Comparison of ENCODE assay signal across 1 cellular context in genomic region chr16:15038689-15039088, GRCh38.
TF ChIP-seq lines count a peak whose summit lies in the region.

No MANE protein-coding gene starts in this region.

TF ChIP-seq in HepG2, 621 proteins besides CTCF, POLR2A, EP300 and RAD21:
- no peak for TF ChIP-seq ZNF343 (CRISPR knock-in tag; IDR thresholded peaks at IDR 0.05)
- TF ChIP-seq ZNF235 (CRISPR knock-in tag; IDR thresholded peaks at IDR 0.05; ENCODE audit: borderline replicate concordance), result no peak
- TF ChIP-seq KLF9 (CRISPR knock-in tag; IDR thresholded peaks at IDR 0.05; ENCODE audit: low read depth), result no peak
- TF ChIP-seq MZF1 (CRISPR knock-in tag; IDR thresholded peaks at IDR 0.05; ENCODE audit: borderline replicate concordance), result no peak
- TF ChIP-seq AGO2 (optimal IDR thresholded peaks at IDR 0.05; ENCODE audit: low read depth, low read length), result peak; percentile 24
- no peak for TF ChIP-seq KLF13 (CRISPR knock-in tag; IDR thresholded peaks at IDR 0.05)
- no peak for TF ChIP-seq PHB2 (IDR thresholded peaks at IDR 0.05; ENCODE audit: partially characterized antibody)
- no peak for TF ChIP-seq SOX6 (IDR thresholded peaks at IDR 0.05)
- TF ChIP-seq SOX6 (CRISPR knock-in tag; IDR thresholded peaks at IDR 0.05), result no peak
- TF ChIP-seq ARHGAP35 (CRISPR knock-in tag; IDR thresholded peaks at IDR 0.05; ENCODE audit: borderline replicate concordance), result no peak
- no peak for TF ChIP-seq BATF2 (CRISPR knock-in tag; IDR thresholded peaks at IDR 0.05)
- TF ChIP-seq ZNF34 (CRISPR knock-in tag; IDR thresholded peaks at IDR 0.05; ENCODE audit: borderline replicate concordance), result no peak
- TF ChIP-seq, protein P1, sequence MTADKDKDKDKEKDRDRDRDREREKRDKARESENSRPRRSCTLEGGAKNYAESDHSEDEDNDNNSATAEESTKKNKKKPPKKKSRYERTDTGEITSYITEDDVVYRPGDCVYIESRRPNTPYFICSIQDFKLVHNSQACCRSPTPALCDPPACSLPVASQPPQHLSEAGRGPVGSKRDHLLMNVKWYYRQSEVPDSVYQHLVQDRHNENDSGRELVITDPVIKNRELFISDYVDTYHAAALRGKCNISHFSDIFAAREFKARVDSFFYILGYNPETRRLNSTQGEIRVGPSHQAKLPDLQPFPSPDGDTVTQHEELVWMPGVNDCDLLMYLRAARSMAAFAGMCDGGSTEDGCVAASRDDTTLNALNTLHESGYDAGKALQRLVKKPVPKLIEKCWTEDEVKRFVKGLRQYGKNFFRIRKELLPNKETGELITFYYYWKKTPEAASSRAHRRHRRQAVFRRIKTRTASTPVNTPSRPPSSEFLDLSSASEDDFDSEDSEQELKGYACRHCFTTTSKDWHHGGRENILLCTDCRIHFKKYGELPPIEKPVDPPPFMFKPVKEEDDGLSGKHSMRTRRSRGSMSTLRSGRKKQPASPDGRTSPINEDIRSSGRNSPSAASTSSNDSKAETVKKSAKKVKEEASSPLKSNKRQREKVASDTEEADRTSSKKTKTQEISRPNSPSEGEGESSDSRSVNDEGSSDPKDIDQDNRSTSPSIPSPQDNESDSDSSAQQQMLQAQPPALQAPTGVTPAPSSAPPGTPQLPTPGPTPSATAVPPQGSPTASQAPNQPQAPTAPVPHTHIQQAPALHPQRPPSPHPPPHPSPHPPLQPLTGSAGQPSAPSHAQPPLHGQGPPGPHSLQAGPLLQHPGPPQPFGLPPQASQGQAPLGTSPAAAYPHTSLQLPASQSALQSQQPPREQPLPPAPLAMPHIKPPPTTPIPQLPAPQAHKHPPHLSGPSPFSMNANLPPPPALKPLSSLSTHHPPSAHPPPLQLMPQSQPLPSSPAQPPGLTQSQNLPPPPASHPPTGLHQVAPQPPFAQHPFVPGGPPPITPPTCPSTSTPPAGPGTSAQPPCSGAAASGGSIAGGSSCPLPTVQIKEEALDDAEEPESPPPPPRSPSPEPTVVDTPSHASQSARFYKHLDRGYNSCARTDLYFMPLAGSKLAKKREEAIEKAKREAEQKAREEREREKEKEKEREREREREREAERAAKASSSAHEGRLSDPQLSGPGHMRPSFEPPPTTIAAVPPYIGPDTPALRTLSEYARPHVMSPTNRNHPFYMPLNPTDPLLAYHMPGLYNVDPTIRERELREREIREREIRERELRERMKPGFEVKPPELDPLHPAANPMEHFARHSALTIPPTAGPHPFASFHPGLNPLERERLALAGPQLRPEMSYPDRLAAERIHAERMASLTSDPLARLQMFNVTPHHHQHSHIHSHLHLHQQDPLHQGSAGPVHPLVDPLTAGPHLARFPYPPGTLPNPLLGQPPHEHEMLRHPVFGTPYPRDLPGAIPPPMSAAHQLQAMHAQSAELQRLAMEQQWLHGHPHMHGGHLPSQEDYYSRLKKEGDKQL (CRISPR knock-in tag; IDR thresholded peaks at IDR 0.05; ENCODE audit: low read depth), result no peak
- no peak for TF ChIP-seq ZNF639 (CRISPR knock-in tag; conservative IDR thresholded peaks at IDR 0.05)
- TF ChIP-seq RBM22 (optimal IDR thresholded peaks at IDR 0.05; ENCODE audit: low read length), result peak; percentile 67
